Comparison of ENCODE assay signal across 8 cellular contexts in genomic region chr6:39430968-39431523, GRCh38.
DNase-seq lines count a peak whose midpoint lies in the region; ATAC-seq, FAIRE-seq and TF ChIP-seq lines count a peak whose summit lies in the region.

No MANE protein-coding gene starts in this region.

- intact Hi-C loops in HepG2 (cut with micrococcal nuclease; ENCODE audit: unreplicated experiment) = no loop called here
- intact Hi-C loops in CD4-positive, alpha-beta memory T cell (cut with micrococcal nuclease) = no loop called here

- H4K20me1 ChIP-seq in BLaER1 (no peaks in the 10 kb centered on the region), HepG2 (ENCODE audit: insufficient read depth, low read length) (no peaks in the 10 kb centered on the region)

- H3K27ac ChIP-seq in BLaER1 = no peak overlapping the region
- no peak overlapping the region for H3K27ac ChIP-seq in HepG2 (ENCODE audit: extremely low read length, insufficient read depth, low read length)
- H3K27ac ChIP-seq in CD4-positive, alpha-beta memory T cell (ENCODE audit: low read depth, low read length) = no peak overlapping the region

- H3K27me3 ChIP-seq in BLaER1 (no peaks in the 10 kb centered on the region), HepG2 (ENCODE audit: control insufficient read depth in 1 of 2, insufficient read depth in 2 of 2, low read length in 2 of 2) (no peaks in the 10 kb centered on the region; a peak in 1 of 5 replicates)
- no peaks in the 10 kb centered on the region for H3K27me3 ChIP-seq in CD4-positive, alpha-beta memory T cell (ENCODE audit: insufficient read depth, low read length)

- no TSS peak for BruUV-seq in HepG2 (replicated peaks; lab: Mats Ljungman, UMichigan)

- H3K4me3 ChIP-seq in BLaER1 (no peak overlapping the region), HepG2 (replicated peaks in 1 of 3; ENCODE audit: insufficient read depth in 1 of 3, low read depth in 2 of 3, low read length in 3 of 3) (no peak overlapping the region)
- no peak overlapping the region for H3K4me3 ChIP-seq in CD4-positive, alpha-beta memory T cell (ENCODE audit: low read length in 2 of 2)

- H3K9me3 Mint-ChIP-seq in CD4-positive, alpha-beta memory T cell = peaks cover 0 to 7% (median 0%) of the 10 kb centered on the region in 8 donors

- TF ChIP-seq EP300 in HepG2 (IDR thresholded peaks at IDR 0.05; ENCODE audit: low read depth in 2 of 2, low read length in 2 of 2) (no peak), HepG2 (CRISPR knock-in tag; IDR thresholded peaks at IDR 0.05; ENCODE audit: borderline replicate concordance) (no peak)

- H3K4me1 ChIP-seq in BLaER1 (peaks cover 14% of the 10 kb centered on the region), HepG2 (ENCODE audit: insufficient read depth, low read length) (no peaks in the 10 kb centered on the region)
- no peaks in the 10 kb centered on the region for H3K4me1 ChIP-seq in CD4-positive, alpha-beta memory T cell (ENCODE audit: insufficient read depth, low read length)

- peaks cover 0 to 5% (median 4%) of the 10 kb centered on the region in 4 donors for H3K4me1 Mint-ChIP-seq in CD4-positive, alpha-beta memory T cell

- no peak overlapping the region for H3K4me3 Mint-ChIP-seq in CD4-positive, alpha-beta memory T cell

- H3K27ac Mint-ChIP-seq in CD4-positive, alpha-beta memory T cell = no peak overlapping the region

- H3K9me3 ChIP-seq in BLaER1 = no peaks in the 10 kb centered on the region
- H3K9me3 ChIP-seq in HepG2 (ENCODE audit: low read length) = 0 out of 2 replicates have a peak, but pooled peaks cover under 1% of the 10 kb centered on the region
- H3K9me3 ChIP-seq in CD4-positive, alpha-beta memory T cell (ENCODE audit: control insufficient read depth in 1 of 2, low read length in 2 of 2) = no peaks in the 10 kb centered on the region

- CTCF ChIA-PET in HepG2 (lab: Yijun Ruan, JAX; ENCODE audit: low intra/inter-chr PET ratio, low total read pairs) = no interaction called here
- CTCF ChIA-PET in CD4-positive, alpha-beta memory T cell (lab: Charles Lee; ENCODE audit: partially characterized antibody) = no interaction called here

- DNase-seq in NCI-H146 (lab: John Stamatoyannopoulos, UW) (peak; percentile 88), cerebellar nuclear complex (lab: John Stamatoyannopoulos, UW) (peak; percentile 11 to 68), midbrain (lab: John Stamatoyannopoulos, UW) (peak; percentile 77), HepG2 (ENCODE audit: low spot score) (no peak), NK-92 (lab: John Stamatoyannopoulos, UW; ENCODE audit: unreplicated experiment) (no peak), NAMALWA (ENCODE audit: low spot score) (no peak)
- DNase-seq in CD4-positive, alpha-beta memory T cell = no peak

- no peak overlapping the region for H2AFZ ChIP-seq in HepG2 (ENCODE audit: low read length)

- 42% methylated on average over 10 of the region's 11 CpGs for WGBS in HepG2 (ENCODE audit: low lambda C conversion rate)

- H3K36me3 ChIP-seq in BLaER1 (no peaks in the 10 kb centered on the region), HepG2 (replicated peaks in 1 of 2; ENCODE audit: control insufficient read depth in 1 of 2, insufficient read depth in 2 of 2, low read length in 2 of 2) (no peaks in the 10 kb centered on the region)
- no peaks in the 10 kb centered on the region for H3K36me3 ChIP-seq in CD4-positive, alpha-beta memory T cell (ENCODE audit: insufficient read depth, low read length)

- POLR2A ChIA-PET in HepG2 (lab: Yijun Ruan, JAX) = no interaction called here
- POLR2A ChIA-PET in CD4-positive, alpha-beta memory T cell (lab: Charles Lee; ENCODE audit: partially characterized antibody) = no interaction called here

- peaks cover 5 to 6% of the 10 kb centered on the region in 2 donors for H3K27me3 Mint-ChIP-seq in CD4-positive, alpha-beta memory T cell

- H3K36me3 Mint-ChIP-seq in CD4-positive, alpha-beta memory T cell = no peaks in the 10 kb centered on the region

- H3K79me2 ChIP-seq in HepG2 (ENCODE audit: insufficient read depth, low read length) = no peaks in the 10 kb centered on the region

- no peak for ATAC-seq in HepG2

- H3K9ac ChIP-seq in BLaER1 = no peak overlapping the region
- no peak overlapping the region for H3K9ac ChIP-seq in HepG2 (ENCODE audit: insufficient read depth, low read depth, low read length)

- no peak for FAIRE-seq in HepG2 (lab: Jason Lieb, UNC)

- in situ Hi-C loops in HepG2 (cut with HindIII; ENCODE audit: extremely low pct_ligation_motif_present, low pct_unique_long_range_greater_than_20kb) = no loop called here

- TF ChIP-seq RAD21 in HepG2 (CRISPR knock-in tag; IDR thresholded peaks at IDR 0.05) = no peak

- TF ChIP-seq POLR2A in HepG2 (IDR thresholded peaks at IDR 0.05; ENCODE audit: insufficient read depth in 1 of 2, low read depth in 2 of 2, low read length in 2 of 2) = no peak

- TF ChIP-seq CTCF in HepG2 (CRISPR knock-in tag; IDR thresholded peaks at IDR 0.05) = no peak

- H3K4me2 ChIP-seq in BLaER1 (peak overlapping the region; percentile 63), HepG2 (ENCODE audit: low read depth, low read length) (no peak overlapping the region)

TF ChIP-seq in HepG2, 621 proteins besides CTCF, POLR2A, EP300 and RAD21:
- TF ChIP-seq ZBTB2 (CRISPR knock-in tag; IDR thresholded peaks at IDR 0.05; ENCODE audit: low read depth) = no peak
- TF ChIP-seq ZNF776 (CRISPR knock-in tag; IDR thresholded peaks at IDR 0.05) = no peak
- no peak for TF ChIP-seq DR1 (CRISPR knock-in tag; IDR thresholded peaks at IDR 0.05)
- TF ChIP-seq YEATS4 (CRISPR knock-in tag; IDR thresholded peaks at IDR 0.05; ENCODE audit: borderline replicate concordance) = no peak

Comparison
In these comparisons a context has a peak if more than half of its experiments do, and no peak if none do; other contexts are left out.
1. DNase-seq: peak in NCI-H146 (single experiment), cerebellar nuclear complex (2 of 2) and midbrain (single experiment); none in HepG2 (single experiment), NK-92 (single experiment), CD4-positive, alpha-beta memory T cell (0 of 5) and NAMALWA (single experiment).